ENCODE assay signal across 8 cellular contexts in genomic region chr12:14770495-14771313, GRCh38. TPM values are rescaled to one million over a fixed set of nuclear protein-coding genes. Genes with fewer than 3 reads are reported as not detected.
A peak's percentile ranks its signal among the peaks of the same experiment; 100 is the strongest.
DNase-seq lines count a peak whose midpoint lies in the region; ATAC-seq and TF ChIP-seq lines count a peak whose summit lies in the region.

No MANE protein-coding gene starts in this region.

- peaks cover 55% of the 10 kb centered on the region for H3K79me2 ChIP-seq in OCI-LY3 (ENCODE audit: low read length)

- peak overlapping the region; percentile 44; the same call in 1 of the 2 replicates for H2AFZ ChIP-seq in OCI-LY3 (ENCODE audit: low read depth, low read length)

- H3K4me2 ChIP-seq in OCI-LY3 (ENCODE audit: low read length): peak overlapping the region; percentile 76

- H3K9me3 ChIP-seq in HUES64 (ENCODE audit: insufficient read depth, low read depth, low read length) (no peaks in the 10 kb centered on the region), OCI-LY3 (ENCODE audit: insufficient read depth, low read length) (no peaks in the 10 kb centered on the region), esophagus (ENCODE audit: control insufficient read depth in 2 of 2, insufficient read depth in 1 of 2, low read depth in 1 of 2, low read length in 1 of 2) (no peaks in the 10 kb centered on the region), mucosa of rectum (ENCODE audit: control insufficient read depth in 2 of 2, low read length in 2 of 2) (no peaks in the 10 kb centered on the region)

- peak; percentile 83 for DNase-seq in COR-L47 (lab: John Stamatoyannopoulos, UW)
- peak; percentile 89 for DNase-seq in activated T-cell treated with anti-CD3 and anti-CD28 coated beads for 48 hours (ENCODE audit: low read depth)
- peak; percentile 85 to 93 for DNase-seq in stimulated activated CD8-positive, alpha-beta memory T cell treated with anti-CD3 and anti-CD28 coated beads, Interleukin-4, amount 100 ng/mL, for 4 hours (ENCODE audit: low read depth in 2 of 2, low spot score in 1 of 2)

- peak overlapping the region; percentile 97 for H3K9ac ChIP-seq in HUES64 (ENCODE audit: low read depth, low read length)
- peak overlapping the region; percentile 98 for H3K9ac ChIP-seq in OCI-LY3 (ENCODE audit: low read length)
- peak overlapping the region; percentile 98 to 100 for H3K9ac ChIP-seq in mucosa of rectum (ENCODE audit: low read depth in 1 of 2, low read length in 2 of 2)

- peak; percentile 23 for ATAC-seq in GM21447 (IDR thresholded peaks at IDR 0.05; ENCODE audit: unreplicated experiment)

- WGBS in HUES64: under 1% methylated on average over 53 of the region's 53 CpGs
- WGBS in esophagus, 2 donors: 0 to 1% methylated on average over 53 of the region's 53 CpGs

- peaks cover 6% of the 10 kb centered on the region; the same call in 1 of the 2 replicates for H3K27me3 ChIP-seq in HUES64 (ENCODE audit: insufficient read depth, low read length)
- no peaks in the 10 kb centered on the region for H3K27me3 ChIP-seq in OCI-LY3 (ENCODE audit: low read depth, low read length)
- no peaks in the 10 kb centered on the region for H3K27me3 ChIP-seq in esophagus (ENCODE audit: control insufficient read depth in 1 of 2, insufficient read depth in 2 of 2, low read length in 2 of 2)
- H3K27me3 ChIP-seq in mucosa of rectum (ENCODE audit: control insufficient read depth in 2 of 2, insufficient read depth in 2 of 2, low read length in 2 of 2): no peaks in the 10 kb centered on the region

- H3K27ac ChIP-seq in HUES64 (ENCODE audit: low read depth, low read length) (peak overlapping the region; percentile 98), OCI-LY3 (ENCODE audit: low read length) (peak overlapping the region; percentile 95), esophagus (ENCODE audit: low read depth in 2 of 2, low read length in 1 of 2) (peak overlapping the region; percentile 97 to 99), mucosa of rectum (ENCODE audit: low read depth in 2 of 2, low read length in 2 of 2) (peak overlapping the region; percentile 97 to 99)

- H3K4me1 ChIP-seq in HUES64 (ENCODE audit: insufficient read depth, low read length) (peaks cover 17% of the 10 kb centered on the region), OCI-LY3 (ENCODE audit: low read length) (peaks cover 28% of the 10 kb centered on the region), esophagus (ENCODE audit: control insufficient read depth in 2 of 2, insufficient read depth in 2 of 2, low read length in 1 of 2) (no peaks in the 10 kb centered on the region), mucosa of rectum (ENCODE audit: control insufficient read depth in 2 of 2, insufficient read depth in 2 of 2, low read length in 2 of 2) (peaks cover 8 to 12% of the 10 kb centered on the region in 2 donors)

- H3K36me3 ChIP-seq in HUES64 (ENCODE audit: insufficient read depth, low read length) (peaks cover 7% of the 10 kb centered on the region; the same call in 1 of the 2 replicates), OCI-LY3 (replicated peaks; ENCODE audit: low read depth, low read length) (peaks cover 35% of the 10 kb centered on the region), esophagus (ENCODE audit: control insufficient read depth in 2 of 2, insufficient read depth in 2 of 2, low read length in 1 of 2) (no peaks in the 10 kb centered on the region), mucosa of rectum (ENCODE audit: control insufficient read depth in 2 of 2, insufficient read depth in 2 of 2, low read length in 2 of 2) (no peaks in the 10 kb centered on the region)

- H4K20me1 ChIP-seq in OCI-LY3 (ENCODE audit: insufficient read depth, low read length): 0 out of 2 replicates have a peak, but pooled peaks cover 2% of the 10 kb centered on the region

- H3K4me3 ChIP-seq in HUES64 (ENCODE audit: low read length) (peak overlapping the region; percentile 96), OCI-LY3 (ENCODE audit: low read length) (peak overlapping the region; percentile 91), esophagus (ENCODE audit: low read depth in 1 of 2, low read length in 2 of 2) (peak overlapping the region; percentile 83), mucosa of rectum (ENCODE audit: low read length in 2 of 2) (peak overlapping the region; percentile 98 to 99)

- TF ChIP-seq CTCF in OCI-LY3 (IDR thresholded peaks at IDR 0.05; ENCODE audit: low read depth, low read length): no peak

RNA-seq across cellular contexts. Expression of gene WBP11, which starts 32.6 kb away (rescaled TPM):
- polyA plus RNA-seq in HUES64 (2013, experiment 1 of 2): 57.6 TPM
- 78.7 TPM for polyA plus RNA-seq in HUES64 (2013, experiment 2 of 2)
- 10 to 100 TPM; 10.7 to 15.2 TPM for polyA plus RNA-seq in esophagus

RNA-seq across cellular contexts. Expression of gene C12orf60, which starts 32.8 kb away (rescaled TPM):
- 3.2 TPM for polyA plus RNA-seq in HUES64 (2013, experiment 1 of 2)
- polyA plus RNA-seq in HUES64 (2013, experiment 2 of 2): 4.0 TPM
- polyA plus RNA-seq in esophagus: under 1 TPM; 0.33 to 0.65 TPM

RNA-seq across cellular contexts. Expression of gene SMCO3, which starts 43.3 kb away (rescaled TPM):
- not detected for polyA plus RNA-seq in HUES64 (2013, experiment 1 of 2)
- not detected for polyA plus RNA-seq in HUES64 (2013, experiment 2 of 2)
- polyA plus RNA-seq in esophagus: under 1 TPM; 0.01 to 0.04 TPM

Comparison
In these comparisons a context has a peak if more than half of its experiments do, and no peak if none do; other contexts are left out.
1. Peak in every context shown above with its lines: DNase-seq, ATAC-seq, H3K4me3 ChIP-seq and H3K27ac ChIP-seq.